Comparison of ENCODE assay signal across 10 cellular contexts in the genomic region with DNA sequence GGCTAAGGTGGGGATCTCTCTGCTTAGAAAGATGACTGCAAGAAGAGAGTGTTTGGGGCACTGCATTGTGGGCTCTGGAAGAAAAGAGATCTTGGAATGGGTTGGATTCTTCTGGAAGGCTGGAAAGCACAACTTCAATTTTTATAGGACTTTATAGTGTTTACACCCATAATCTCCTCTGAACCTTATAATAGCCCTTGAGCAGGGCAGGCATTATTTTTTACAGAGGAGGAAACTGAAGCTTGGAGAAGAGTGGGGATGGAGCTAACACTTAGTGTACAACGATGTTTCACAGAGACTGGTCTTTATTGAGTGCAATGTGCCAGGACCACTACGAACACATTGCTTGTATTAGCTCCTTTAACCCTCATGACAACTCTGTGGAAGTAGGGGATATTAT. TPM values are rescaled to one million over a fixed set of nuclear protein-coding genes. Genes with fewer than 3 reads are reported as not detected.
DNase-seq lines count a peak whose midpoint lies in the region; ATAC-seq and TF ChIP-seq lines count a peak whose summit lies in the region.
"Had no signal": no experiment of that assay in that cellular context is flagged by ENCODE, and none has a peak within 500 bp of the region (broad histone marks: within the 10 kb centered on the region; RNA-seq: fewer than 3 reads in every experiment).

No MANE protein-coding gene starts in this region.

- POLR2A ChIA-PET in T-cell (lab: Charles Lee), result interaction anchor here in 1 of 2 donors (0.6 kb wide), 1 partner anchor 38 kb away, joined by 5 read pairs; no protein-coding TSS in a partner anchor

- H3K27ac Mint-ChIP-seq in activated naive CD4-positive, alpha-beta T cell treated with anti-CD3 and anti-CD28 coated beads, Interleukin-2, amount 10 ng/mL, durations not matched to agents 7 days and 5 days, result peak overlapping the region; percentile 94
- no peak overlapping the region for H3K27ac Mint-ChIP-seq in activated naive CD4-positive, alpha-beta T cell treated with anti-CD3 and anti-CD28 coated beads, Interleukin-2, amount 50 U/mL, for 72 hours
- H3K27ac Mint-ChIP-seq in brain, result peak overlapping the region in 4 of 5 experiments; percentile 66 to 83 (median 72)
- H3K27ac Mint-ChIP-seq in CD14-positive monocyte, result no peak overlapping the region
- H3K27ac Mint-ChIP-seq in T-cell, result peak overlapping the region in 1 of 2 donors; percentile 22

- no peaks in the 10 kb centered on the region for H3K9me3 ChIP-seq in muscle layer of duodenum (ENCODE audit: control insufficient read depth in 1 of 2, low read length in 2 of 2)
- H3K9me3 ChIP-seq in uterus, result no peaks in the 10 kb centered on the region
- H3K9me3 ChIP-seq in right lobe of liver, result no peaks in the 10 kb centered on the region
- H3K9me3 ChIP-seq: MG63 had no signal

- H3K27ac ChIP-seq in muscle layer of duodenum (ENCODE audit: low read length) (peak overlapping the region; percentile 58), uterus (peak overlapping the region; percentile 56 to 76), right lobe of liver (no peak overlapping the region)
- H3K27ac ChIP-seq: VCaP had no signal

- peaks cover 0 to 9% of the 10 kb centered on the region in 2 donors for H3K36me3 ChIP-seq in muscle layer of duodenum (ENCODE audit: control insufficient read depth in 1 of 2, insufficient read depth in 2 of 2, low read length in 2 of 2)
- no peaks in the 10 kb centered on the region for H3K36me3 ChIP-seq in uterus
- no peaks in the 10 kb centered on the region for H3K36me3 ChIP-seq in right lobe of liver
- H3K36me3 ChIP-seq: MG63 had no signal

- H3K4me3 ChIP-seq in muscle layer of duodenum (ENCODE audit: low read depth in 1 of 2, low read length in 2 of 2) (no peak overlapping the region), uterus (no peak overlapping the region), right lobe of liver (no peak overlapping the region)
- H3K4me3 ChIP-seq: MG63 had no signal

- CTCF ChIA-PET in activated naive CD4-positive, alpha-beta T cell treated with anti-CD3 and anti-CD28 coated beads, Interleukin-2, amount 10 ng/mL, durations not matched to agents 7 days and 5 days (lab: Charles Lee), result interaction anchor here (0.7 to 2.6 kb wide), 6 partner anchors 15 to 59 kb away, joined by 3 to 16 read pairs (median 6); no protein-coding TSS in a partner anchor
- CTCF ChIA-PET in T-cell (lab: Charles Lee), result interaction anchor here (0.6 to 0.8 kb wide), 3 partner anchors 10 to 91 kb away, joined by 3 read pairs; no protein-coding TSS in a partner anchor

- WGBS in right lobe of liver (ENCODE audit: insufficient coverage, low coverage, low lambda C conversion rate, missing lambda C conversion rate), result no CpG with 5 or more reads among the region's 2 CpGs

- TF ChIP-seq CTCF in brain (conservative IDR thresholded peaks at IDR 0.05) (no peak), uterus (IDR thresholded peaks at IDR 0.05) (no peak), CD14-positive monocyte (IDR thresholded peaks at IDR 0.05) (no peak), right lobe of liver (IDR thresholded peaks at IDR 0.05) (no peak)

- peak overlapping the region; percentile 64 for H3K4me3 Mint-ChIP-seq in activated naive CD4-positive, alpha-beta T cell treated with anti-CD3 and anti-CD28 coated beads, Interleukin-2, amount 10 ng/mL, durations not matched to agents 7 days and 5 days
- no peak overlapping the region for H3K4me3 Mint-ChIP-seq in brain
- no peak overlapping the region for H3K4me3 Mint-ChIP-seq in CD14-positive monocyte
- H3K4me3 Mint-ChIP-seq in T-cell, result peak overlapping the region in 1 of 3 donors; percentile 65

- H3K9me3 Mint-ChIP-seq in activated naive CD4-positive, alpha-beta T cell treated with anti-CD3 and anti-CD28 coated beads, Interleukin-2, amount 10 ng/mL, durations not matched to agents 7 days and 5 days, result no peaks in the 10 kb centered on the region
- no peaks in the 10 kb centered on the region for H3K9me3 Mint-ChIP-seq in activated naive CD4-positive, alpha-beta T cell treated with anti-CD3 and anti-CD28 coated beads, Interleukin-2, amount 50 U/mL, for 72 hours
- H3K9me3 Mint-ChIP-seq in brain (peaks cover 0 to 6% (median 0%) of the 10 kb centered on the region in 5 experiments), CD14-positive monocyte (peaks cover 0 to 3% (median 0%) of the 10 kb centered on the region in 7 donors), T-cell (no peaks in the 10 kb centered on the region)

- DNase-seq in activated naive CD4-positive, alpha-beta T cell treated with anti-CD3 and anti-CD28 coated beads, Interleukin-2, amount 10 ng/mL, durations not matched to agents 7 days and 5 days, result no peak
- no peak for DNase-seq in activated naive CD4-positive, alpha-beta T cell treated with anti-CD3 and anti-CD28 coated beads, Interleukin-2, amount 50 U/mL, for 72 hours (ENCODE audit: low spot score in 2 of 2)
- DNase-seq in uterus, result no peak
- DNase-seq in CD14-positive monocyte (ENCODE audit: low spot score), result no peak
- no peak for DNase-seq in right lobe of liver
- DNase-seq in T-cell, result no peak

- TF ChIP-seq POLR2A in uterus (IDR thresholded peaks at IDR 0.05) (no peak), right lobe of liver (IDR thresholded peaks at IDR 0.05) (no peak)

- peaks cover 66% of the 10 kb centered on the region for H3K4me1 Mint-ChIP-seq in activated naive CD4-positive, alpha-beta T cell treated with anti-CD3 and anti-CD28 coated beads, Interleukin-2, amount 10 ng/mL, durations not matched to agents 7 days and 5 days
- H3K4me1 Mint-ChIP-seq in brain (peaks cover 18% of the 10 kb centered on the region), CD14-positive monocyte (peaks cover 24% of the 10 kb centered on the region), T-cell (peaks cover 49 to 56% (median 50%) of the 10 kb centered on the region in 3 donors)

- H3K27me3 ChIP-seq in muscle layer of duodenum (ENCODE audit: low read depth, low read length) (no peaks in the 10 kb centered on the region), uterus (no peaks in the 10 kb centered on the region), right lobe of liver (no peaks in the 10 kb centered on the region)
- H3K27me3 ChIP-seq: MG63 had no signal

- peaks cover 3% of the 10 kb centered on the region for H3K27me3 Mint-ChIP-seq in activated naive CD4-positive, alpha-beta T cell treated with anti-CD3 and anti-CD28 coated beads, Interleukin-2, amount 10 ng/mL, durations not matched to agents 7 days and 5 days
- H3K27me3 Mint-ChIP-seq in brain (peaks cover 27% of the 10 kb centered on the region), CD14-positive monocyte (ENCODE audit: low read depth in 3 of 3) (peaks cover 10 to 32% (median 21%) of the 10 kb centered on the region in 3 donors), T-cell (no peaks in the 10 kb centered on the region)

- ATAC-seq in activated naive CD4-positive, alpha-beta T cell treated with anti-CD3 and anti-CD28 coated beads, Interleukin-2, amount 50 U/mL, for 72 hours, result no peak
- ATAC-seq in right lobe of liver, result no peak
- ATAC-seq in T-cell (replicated peaks in 1 of 4), result no peak

- peaks cover 11% of the 10 kb centered on the region for H3K36me3 Mint-ChIP-seq in activated naive CD4-positive, alpha-beta T cell treated with anti-CD3 and anti-CD28 coated beads, Interleukin-2, amount 10 ng/mL, durations not matched to agents 7 days and 5 days
- no peaks in the 10 kb centered on the region for H3K36me3 Mint-ChIP-seq in activated naive CD4-positive, alpha-beta T cell treated with anti-CD3 and anti-CD28 coated beads, Interleukin-2, amount 50 U/mL, for 72 hours
- H3K36me3 Mint-ChIP-seq in brain (no peaks in the 10 kb centered on the region), CD14-positive monocyte (no peaks in the 10 kb centered on the region), T-cell (no peaks in the 10 kb centered on the region)

- H3K4me1 ChIP-seq in muscle layer of duodenum (ENCODE audit: control insufficient read depth in 1 of 2, insufficient read depth in 2 of 2, low read length in 2 of 2) (peaks cover 16 to 32% of the 10 kb centered on the region in 2 donors), uterus (no peaks in the 10 kb centered on the region), right lobe of liver (no peaks in the 10 kb centered on the region)

- intact Hi-C loops in uterus (cut with DNase I; ENCODE audit: low total_unique reads), result no loop called here
- intact Hi-C loops in CD14-positive monocyte (cut with micrococcal nuclease), result no loop called here
- intact Hi-C loops in right lobe of liver (cut with DNase I), result no loop called here

RNA-seq across cellular contexts. Expression of gene TNS4, which starts 10.4 kb away (rescaled TPM):
- 10 to 100 TPM in 1 of 2 donors, 1 to 10 TPM in 1; 1.7 to 11.6 TPM for total RNA-seq in activated naive CD4-positive, alpha-beta T cell treated with anti-CD3 and anti-CD28 coated beads, Interleukin-2, amount 50 U/mL, for 72 hours
- not detected for polyA plus RNA-seq in brain (ENCODE audit: insufficient read depth, low read depth, low replicate concordance)
- 1 to 10 TPM in 1 of 4 donors, under 1 TPM in 2, not detected in 1; 0.09 to 2.6 (median 0.28) TPM for total RNA-seq in uterus
- polyA plus RNA-seq in CD14-positive monocyte, result not detected
- total RNA-seq in right lobe of liver, result not detected
- total RNA-seq in T-cell, result 1 to 10 TPM in 2 of 5 donors, under 1 TPM in 3; 0.55 to 3.7 (median 0.66) TPM

RNA-seq across cellular contexts. Expression of gene IGFBP4, which starts 47.7 kb away (rescaled TPM):
- total RNA-seq in activated naive CD4-positive, alpha-beta T cell treated with anti-CD3 and anti-CD28 coated beads, Interleukin-2, amount 50 U/mL, for 72 hours, result 10 to 100 TPM in 1 of 2 donors, 1 to 10 TPM in 1; 8.4 to 85.1 TPM
- polyA plus RNA-seq in brain (ENCODE audit: insufficient read depth, low read depth, low replicate concordance) (50.5 TPM), CD14-positive monocyte (under 1 TPM in 1 of 2 donors, not detected in 1; 0.15 TPM)
- total RNA-seq in uterus (1,000 to 10,000 TPM in 1 of 4 donors, 100 to 1,000 TPM in 3; 331 to 1,351 (median 418) TPM), right lobe of liver (100 to 1,000 TPM; 382 to 716 (median 430) TPM), T-cell (10 to 100 TPM in 3 of 5 donors, 1 to 10 TPM in 2; 4.0 to 12.3 (median 11.3) TPM)

Comparison
In these comparisons a context has a peak if more than half of its experiments do, and no peak if none do; other contexts are left out.
1. H3K27ac Mint-ChIP-seq: peak in activated naive CD4-positive, alpha-beta T cell treated with anti-CD3 and anti-CD28 coated beads, Interleukin-2, amount 10 ng/mL, durations not matched to agents 7 days and 5 days (single experiment) and brain (4 of 5); none in activated naive CD4-positive, alpha-beta T cell treated with anti-CD3 and anti-CD28 coated beads, Interleukin-2, amount 50 U/mL, for 72 hours (0 of 2) and CD14-positive monocyte (0 of 7).
2. H3K27ac ChIP-seq: peak in muscle layer of duodenum (single experiment) and uterus (2 of 2); none in right lobe of liver (0 of 3).